8 cellular contexts compared by ENCODE assay signal in genomic region chr16:56013962-56014552, GRCh38.
DNase-seq lines count a peak whose midpoint lies in the region; ATAC-seq, FAIRE-seq and TF ChIP-seq lines count a peak whose summit lies in the region.

No MANE protein-coding gene starts in this region.

- H3K4me3 ChIP-seq in A549 (no peak overlapping the region), Karpas-422 (ENCODE audit: low read length) (no peak overlapping the region), hepatocyte (no peak overlapping the region), spleen (no peak overlapping the region)

- ATAC-seq in A549, result 0 out of 6 replicates have a peak, but pooled peaks of 1 of the 2 experiments have one; percentile 36
- ATAC-seq in HG02610 (IDR thresholded peaks at IDR 0.05; ENCODE audit: unreplicated experiment), result no peak

- POLR2A ChIA-PET in A549 (lab: Yijun Ruan, JAX), result no interaction called here

- H4K20me1 ChIP-seq in Karpas-422 (ENCODE audit: insufficient read depth, low read depth, low read length) (no peaks in the 10 kb centered on the region), hepatocyte (ENCODE audit: insufficient read depth, poor library complexity, severe bottlenecking) (no peaks in the 10 kb centered on the region)

- no peak for TF ChIP-seq RAD21 in A549 (conservative IDR thresholded peaks at IDR 0.05 in 1 of 2, IDR thresholded peaks at IDR 0.05 in 1 of 2)

- no peak overlapping the region for H3K9ac ChIP-seq in Karpas-422 (ENCODE audit: low read length)

- CTCF ChIA-PET in A549 (lab: Yijun Ruan, JAX), result interaction anchor here (1.2 kb wide), 1 partner anchor 9 kb away, joined by 3 read pairs; no protein-coding TSS in a partner anchor

- DNase-seq in A549 (ENCODE audit: low read depth in 1 of 2, low spot score in 1 of 2) (peak in 1 of 2 experiments; percentile 36), Karpas-422 (peak; percentile 82), hepatocyte (ENCODE audit: low spot score) (peak; percentile 81), cortex of kidney (lab: John Stamatoyannopoulos, UW) (no peak), spleen (no peak)
- DNase-seq in activated CD8-positive, alpha-beta memory T cell treated with anti-CD3 and anti-CD28 coated beads for 24 hours, result peak; percentile 60
- DNase-seq in stimulated activated CD8-positive, alpha-beta memory T cell treated with anti-CD3 and anti-CD28 coated beads, Interleukin-7, amount 100 ng/mL, for 24 hours (ENCODE audit: low read depth), result peak; percentile 5

- H3K9me3 ChIP-seq in A549, result no peaks in the 10 kb centered on the region
- H3K9me3 ChIP-seq in Karpas-422 (ENCODE audit: low read length), result no peaks in the 10 kb centered on the region
- no peaks in the 10 kb centered on the region for H3K9me3 ChIP-seq in hepatocyte (ENCODE audit: low read depth)
- H3K9me3 ChIP-seq in spleen, result no peaks in the 10 kb centered on the region

- H3K36me3 ChIP-seq in Karpas-422 (ENCODE audit: insufficient read depth, low read length) (no peaks in the 10 kb centered on the region), hepatocyte (replicated peaks; ENCODE audit: insufficient read depth, low read depth) (no peaks in the 10 kb centered on the region), spleen (no peaks in the 10 kb centered on the region)

- no peak for FAIRE-seq in A549 (lab: Jason Lieb, UNC)

- TF ChIP-seq CTCF in A549 (IDR thresholded peaks at IDR 0.05), result no peak
- no peak for TF ChIP-seq CTCF in hepatocyte (IDR thresholded peaks at IDR 0.05; ENCODE audit: poor library complexity)
- TF ChIP-seq CTCF in spleen (IDR thresholded peaks at IDR 0.05 in 8 of 11, conservative IDR thresholded peaks at IDR 0.05 in 3 of 11), result no peak

- WGBS in A549 (ENCODE audit: missing lambda C conversion rate), result 13% methylated on average over 6 of the region's 6 CpGs
- 19% methylated on average over 6 of the region's 6 CpGs for WGBS in hepatocyte (ENCODE audit: low lambda C conversion rate, missing lambda C conversion rate)
- 19 to 26% (median 21%) methylated on average over 6 of the region's 6 CpGs for WGBS in spleen, 5 donors

- no peaks in the 10 kb centered on the region for H3K9me2 ChIP-seq in Karpas-422 (replicated peaks; ENCODE audit: insufficient read depth, low read length)
- H3K9me2 ChIP-seq in hepatocyte (replicated peaks; ENCODE audit: insufficient read depth), result no peaks in the 10 kb centered on the region

- H3K27ac ChIP-seq in A549 (no peak overlapping the region), Karpas-422 (ENCODE audit: low read length) (no peak overlapping the region), hepatocyte (no peak overlapping the region), spleen (no peak overlapping the region)

- TF ChIP-seq POLR2A in A549 (IDR thresholded peaks at IDR 0.05; ENCODE audit: low read length), result no peak
- TF ChIP-seq POLR2A in spleen (IDR thresholded peaks at IDR 0.05), result no peak

- H3K4me1 ChIP-seq in A549 (no peaks in the 10 kb centered on the region), Karpas-422 (ENCODE audit: low read length) (peaks cover 6% of the 10 kb centered on the region), hepatocyte (ENCODE audit: insufficient read depth) (no peaks in the 10 kb centered on the region), spleen (no peaks in the 10 kb centered on the region)

- H3K4me2 ChIP-seq in A549, result no peak overlapping the region
- H3K4me2 ChIP-seq in Karpas-422 (ENCODE audit: low read depth, low read length, poor library complexity, severe bottlenecking), result no peak overlapping the region
- no peak overlapping the region for H3K4me2 ChIP-seq in hepatocyte

- intact Hi-C loops in spleen (cut with DNase I; ENCODE audit: low total_unique reads), result no loop called here

- H3K79me2 ChIP-seq in Karpas-422 (ENCODE audit: low read length), result no peaks in the 10 kb centered on the region
- no peaks in the 10 kb centered on the region for H3K79me2 ChIP-seq in hepatocyte

- no peak overlapping the region for H2AFZ ChIP-seq in Karpas-422 (ENCODE audit: low read length)
- no peak overlapping the region for H2AFZ ChIP-seq in hepatocyte

- TF ChIP-seq EP300 in A549 (IDR thresholded peaks at IDR 0.05), result no peak

- no peaks in the 10 kb centered on the region for H3K27me3 ChIP-seq in Karpas-422 (ENCODE audit: low read length)
- H3K27me3 ChIP-seq in hepatocyte, result no peaks in the 10 kb centered on the region
- peaks cover 0 to 14% (median 0%) of the 10 kb centered on the region in 7 donors for H3K27me3 ChIP-seq in spleen (replicated peaks in 1 of 7)

TF ChIP-seq in A549, 52 proteins besides CTCF, POLR2A, EP300 and RAD21:
- peak; percentile 93 for TF ChIP-seq EHMT2 (IDR thresholded peaks at IDR 0.05; ENCODE audit: low read depth)
- no peak for TF ChIP-seq NFE2L2 (conservative IDR thresholded peaks at IDR 0.05; ENCODE audit: low read length)
- no peak for TF ChIP-seq FOSB (CRISPR knock-in tag; IDR thresholded peaks at IDR 0.05)
- TF ChIP-seq BCL3 (IDR thresholded peaks at IDR 0.05), result no peak
- TF ChIP-seq REST (IDR thresholded peaks at IDR 0.05), result peak; percentile 91

Comparison
In these comparisons a context has a peak if more than half of its experiments do, and no peak if none do; other contexts are left out.
1. DNase-seq: peak in Karpas-422 (single experiment), activated CD8-positive, alpha-beta memory T cell treated with anti-CD3 and anti-CD28 coated beads for 24 hours (single experiment), hepatocyte (single experiment) and stimulated activated CD8-positive, alpha-beta memory T cell treated with anti-CD3 and anti-CD28 coated beads, Interleukin-7, amount 100 ng/mL, for 24 hours (single experiment); none in cortex of kidney (single experiment) and spleen (single experiment).